ENCODE assay signal across 31 cellular contexts in genomic region chr11:9916480-9916879, GRCh38.
"Had no signal": no experiment of that assay in that cellular context is flagged by ENCODE, and none has a peak within 500 bp of the region (broad histone marks: within the 10 kb centered on the region; RNA-seq: fewer than 3 reads in every experiment).

No MANE protein-coding gene starts in this region.

- H3K9me3 ChIP-seq: ovary, psoas muscle, spleen, stomach, thoracic aorta, thyroid gland, tibial nerve, upper lobe of left lung, vagina had no signal

- H3K9me3 Mint-ChIP-seq: naive thymus-derived CD4-positive, alpha-beta T cell; natural killer cell; nephron; neural progenitor cell; stimulated activated naive B cell treated with anti-CD40 and anti-IgM and Interleukin-4, amounts not matched to agents 10 μg/mL and 1 μg/mL and 100 μg/mL, for 72 hours; stimulated activated naive CD8-positive, alpha-beta T cell treated with anti-CD3 and anti-CD28 coated beads, Interleukin-15, Interleukin-2, amounts not matched to agents 100 ng/mL and 50 ng/mL, for 24 hours had no signal

- H3K9ac ChIP-seq: neural progenitor cell, parathyroid adenoma had no signal

- H3K4me3 ChIP-seq: neural progenitor cell, ovary, psoas muscle, skin epidermis, smooth muscle cell, spleen, stomach, thoracic aorta, thyroid gland, tibial nerve, upper lobe of left lung, vagina had no signal

- H3K36me3 Mint-ChIP-seq: natural killer cell; stimulated activated naive B cell treated with anti-CD40 and anti-IgM and Interleukin-4, amounts not matched to agents 10 μg/mL and 1 μg/mL and 100 μg/mL, for 72 hours had no signal

- H3K27ac ChIP-seq: neural progenitor cell, ovary, parathyroid adenoma, psoas muscle, skin epidermis, spleen, stomach, thoracic aorta, thyroid gland, tibial nerve, upper lobe of left lung, vagina had no signal

- H3K4me1 Mint-ChIP-seq: naive thymus-derived CD4-positive, alpha-beta T cell; natural killer cell; nephron; neural progenitor cell; stimulated activated naive B cell treated with anti-CD40 and anti-IgM and Interleukin-4, amounts not matched to agents 10 μg/mL and 1 μg/mL and 100 μg/mL, for 72 hours had no signal

- H3K27me3 Mint-ChIP-seq: naive thymus-derived CD4-positive, alpha-beta T cell; progenitor cell of endocrine pancreas; stimulated activated naive B cell treated with anti-CD40 and anti-IgM and Interleukin-4, amounts not matched to agents 10 μg/mL and 1 μg/mL and 100 μg/mL, for 72 hours; stimulated activated naive CD8-positive, alpha-beta T cell treated with anti-CD3 and anti-CD28 coated beads, Interleukin-15, Interleukin-2, amounts not matched to agents 100 ng/mL and 50 ng/mL, for 24 hours had no signal

- H3K36me3 ChIP-seq: neural progenitor cell, ovary, thoracic aorta, thyroid gland had no signal

- DNase-seq: naive thymus-derived CD4-positive, alpha-beta T cell; natural killer cell; occipital lobe; ovary; posterior cingulate gyrus; psoas muscle; right cardiac atrium; spleen; stimulated activated CD4-positive, alpha-beta T cell treated with anti-CD3 and anti-CD28 coated beads, Interleukin-12 subunit alpha, Interleukin-12 subunit beta, amount 100 ng/mL, for 4 hours; stimulated activated CD4-positive, alpha-beta T cell treated with anti-CD3 and anti-CD28 coated beads, Interleukin-1b, Interleukin-23, amount 100 ng/mL, for 48 hours; stimulated activated CD4-positive, alpha-beta T cell treated with anti-CD3 and anti-CD28 coated beads, Interleukin-4, amount 100 ng/mL, for 1 hour; stimulated activated CD4-positive, alpha-beta T cell treated with anti-CD3 and anti-CD28 coated beads, Interleukin-4, amount 100 ng/mL, for 4 hours; stimulated activated CD8-positive, alpha-beta memory T cell treated with anti-CD3 and anti-CD28 coated beads, Interleukin-4, amount 100 ng/mL, for 48 hours; stimulated activated naive B cell treated with anti-CD40 and anti-IgM and Interleukin-4, amounts not matched to agents 10 μg/mL and 1 μg/mL and 100 μg/mL, for 72 hours; stimulated activated naive CD4-positive, alpha-beta T cell treated with Interleukin-2 at 50 U/mL for 16 hours; stomach; thyroid gland; trophoblast cell; upper lobe of left lung had no signal

- H3K79me2 ChIP-seq: parathyroid adenoma had no signal

- H2AFZ ChIP-seq: neural progenitor cell, parathyroid adenoma had no signal

- H3K27ac Mint-ChIP-seq: naive thymus-derived CD4-positive, alpha-beta T cell; natural killer cell; nephron; neural progenitor cell; progenitor cell of endocrine pancreas; stimulated activated naive B cell treated with anti-CD40 and anti-IgM and Interleukin-4, amounts not matched to agents 10 μg/mL and 1 μg/mL and 100 μg/mL, for 72 hours; stimulated activated naive CD8-positive, alpha-beta T cell treated with anti-CD3 and anti-CD28 coated beads, Interleukin-15, Interleukin-2, amounts not matched to agents 100 ng/mL and 50 ng/mL, for 24 hours had no signal

- H3K4me2 ChIP-seq: neural progenitor cell, smooth muscle cell had no signal

- H3K4me1 ChIP-seq: neural progenitor cell, parathyroid adenoma, psoas muscle, spleen, stomach, thyroid gland, tibial nerve, upper lobe of left lung, vagina had no signal

- FAIRE-seq: urothelium cell line had no signal

- ATAC-seq: naive thymus-derived CD4-positive, alpha-beta T cell; natural killer cell; psoas muscle; right cardiac atrium; sciatic nerve; stimulated activated naive B cell treated with anti-CD40 and anti-IgM and Interleukin-4, amounts not matched to agents 10 μg/mL and 1 μg/mL and 100 μg/mL, for 72 hours had no signal

- H3K27me3 ChIP-seq: neural progenitor cell, ovary, spleen, stomach, thyroid gland, tibial nerve, upper lobe of left lung, vagina had no signal

- H3K4me3 Mint-ChIP-seq: naive thymus-derived CD4-positive, alpha-beta T cell; natural killer cell; nephron; neural progenitor cell; stimulated activated naive B cell treated with anti-CD40 and anti-IgM and Interleukin-4, amounts not matched to agents 10 μg/mL and 1 μg/mL and 100 μg/mL, for 72 hours; stimulated activated naive CD8-positive, alpha-beta T cell treated with anti-CD3 and anti-CD28 coated beads, Interleukin-15, Interleukin-2, amounts not matched to agents 100 ng/mL and 50 ng/mL, for 24 hours had no signal
